ENCODE assay signal across 8 cellular contexts in the genomic region with DNA sequence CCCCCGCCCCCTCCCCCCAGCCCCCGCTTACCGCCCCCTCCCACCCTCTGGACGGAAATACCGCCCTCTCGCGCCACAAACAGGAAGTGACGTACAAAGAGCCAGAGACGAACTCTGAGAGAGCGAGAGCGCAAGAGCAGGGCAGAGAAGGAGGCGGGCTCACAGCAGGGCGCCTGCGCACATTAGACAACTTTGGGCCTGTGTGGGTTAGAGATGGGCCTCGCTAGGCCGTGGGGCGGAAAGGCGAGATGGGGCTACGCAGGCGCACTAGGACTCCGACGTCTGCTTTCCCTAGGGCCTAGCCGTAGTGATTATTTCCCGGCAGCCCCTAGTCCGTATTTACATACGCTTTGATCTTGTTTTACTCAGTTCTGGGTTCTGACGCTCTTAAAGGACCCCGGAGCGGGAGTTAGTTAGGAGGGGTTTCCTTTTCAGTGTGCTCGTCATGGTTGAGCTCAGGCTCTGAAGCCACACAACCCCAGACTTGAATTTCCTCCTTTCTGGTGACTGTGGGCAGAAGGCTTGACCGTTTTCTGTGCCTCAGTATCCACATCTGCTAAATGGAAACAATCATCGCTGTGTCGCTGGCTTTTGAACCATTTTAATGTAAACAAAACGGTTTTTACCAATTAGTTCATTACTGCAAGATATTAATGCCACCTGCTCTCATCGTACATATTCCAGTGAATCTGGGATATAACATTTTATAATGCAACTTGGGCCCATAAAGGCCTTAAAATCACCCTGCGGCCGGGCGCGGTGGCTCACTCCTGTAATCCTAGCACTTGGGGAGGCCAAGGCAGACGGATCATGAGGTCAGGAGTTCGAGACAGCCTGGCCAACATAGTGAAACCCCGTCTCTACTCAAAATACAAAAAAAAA. TPM values are rescaled to one million over a fixed set of nuclear protein-coding genes. Genes with fewer than 3 reads are reported as not detected.
DNase-seq lines count a peak whose midpoint lies in the region; ATAC-seq and TF ChIP-seq lines count a peak whose summit lies in the region.

No MANE protein-coding gene starts in this region.

- DNase-seq in GM10248 (ENCODE audit: extremely low spot score) (peak; percentile 98), NCI-H1048 (lab: John Stamatoyannopoulos, UW) (peak; percentile 97), SK-N-MC (ENCODE audit: low read depth, low spot score) (peak; percentile 99), glomerular visceral epithelial cell (ENCODE audit: extremely low spot score) (peak; percentile 100), occipital lobe (lab: John Stamatoyannopoulos, UW) (peak; percentile 96)

- H3K27me3 Mint-ChIP-seq in activated naive CD8-positive, alpha-beta T cell, result no peaks in the 10 kb centered on the region

- H3K36me3 ChIP-seq in SK-N-MC (ENCODE audit: insufficient read depth, low read length), result no peaks in the 10 kb centered on the region

- ATAC-seq in HG02588 (IDR thresholded peaks at IDR 0.05; ENCODE audit: unreplicated experiment), result peak; percentile 85

- peak overlapping the region; percentile 89 for H3K4me3 Mint-ChIP-seq in activated naive CD8-positive, alpha-beta T cell

- CTCF ChIA-PET in GM10248 (lab: Yijun Ruan, JAX), result interaction anchor here (2.6 kb wide), 1 partner anchor 20 kb away, joined by 9 read pairs; no protein-coding TSS in a partner anchor

- H3K36me3 Mint-ChIP-seq in activated naive CD8-positive, alpha-beta T cell, result no peaks in the 10 kb centered on the region

- peaks cover 45% of the 10 kb centered on the region for H3K4me1 Mint-ChIP-seq in activated naive CD8-positive, alpha-beta T cell (ENCODE audit: low read depth)

- peak overlapping the region; percentile 90 for H3K4me3 ChIP-seq in SK-N-MC

- peak overlapping the region; percentile 96 for H3K9ac ChIP-seq in SK-N-MC (ENCODE audit: insufficient read length)

- H3K27ac Mint-ChIP-seq in activated naive CD8-positive, alpha-beta T cell, result peak overlapping the region; percentile 99

- H3K27ac ChIP-seq in SK-N-MC, result peak overlapping the region; percentile 97
- peak overlapping the region; percentile 99 for H3K27ac ChIP-seq in temporal lobe (ENCODE audit: low read depth, low read length)

- H3K9me3 Mint-ChIP-seq in activated naive CD8-positive, alpha-beta T cell (ENCODE audit: low read depth), result no peaks in the 10 kb centered on the region

- H3K9me3 ChIP-seq in SK-N-MC (ENCODE audit: low read depth, low read length), result no peaks in the 10 kb centered on the region

- TF ChIP-seq CTCF in GM10248 (IDR thresholded peaks at IDR 0.05; ENCODE audit: control extremely low read depth, extremely low read depth, low read depth, missing control alignments), result no peak

- POLR2A ChIA-PET in GM10248 (lab: Yijun Ruan, JAX), result no interaction called here

RNA-seq across cellular contexts. Expression of a gene that starts 0.4 kb away (rescaled TPM):
- total RNA-seq in occipital lobe, result 51.8 TPM
- total RNA-seq in temporal lobe, result 36.9 TPM

RNA-seq across cellular contexts. Expression of a gene that starts 59.1 kb away (rescaled TPM):
- total RNA-seq in occipital lobe, result 1.7 TPM
- 0.49 TPM for total RNA-seq in temporal lobe

Comparison
In these comparisons a context has a peak if more than half of its experiments do, and no peak if none do; other contexts are left out.
1. Peak in every context shown above with its lines: DNase-seq, ATAC-seq, H3K4me3 ChIP-seq and H3K27ac ChIP-seq.